In the genomic region with DNA sequence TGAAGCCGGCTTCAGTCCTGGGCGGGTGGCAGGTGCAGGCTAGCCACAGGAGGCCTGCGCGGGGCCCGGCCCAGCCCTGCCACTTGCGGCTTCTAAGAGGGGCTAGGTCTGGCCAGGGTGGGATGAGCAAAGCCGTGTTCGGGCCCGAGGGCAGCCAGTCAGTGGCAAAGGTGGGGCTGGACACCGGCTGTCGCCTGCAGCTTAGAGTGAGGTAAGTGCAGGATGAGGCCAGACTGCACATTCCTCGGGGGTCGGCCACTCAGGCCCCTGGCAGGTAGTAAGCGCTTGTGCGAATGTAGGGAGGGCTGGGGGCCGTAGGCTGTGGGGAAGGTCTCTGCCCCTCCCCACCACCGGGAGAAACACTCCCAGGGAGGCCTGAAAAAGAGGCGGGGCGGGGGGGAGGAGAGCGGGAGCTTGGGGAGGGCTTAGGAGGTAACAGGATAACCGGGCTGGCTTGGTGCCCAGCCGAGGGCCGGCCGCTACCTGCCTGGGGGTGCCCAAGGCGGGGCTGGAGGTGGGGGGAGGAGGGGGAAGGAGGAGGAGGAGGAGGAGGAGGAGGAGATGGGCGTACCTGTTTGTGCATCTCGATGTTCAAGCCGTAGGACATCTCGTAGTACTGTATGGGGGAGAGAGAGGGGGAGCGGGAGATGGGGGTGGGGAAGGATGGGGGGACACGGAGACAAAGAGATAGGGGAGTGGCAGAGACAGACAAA, we compare ENCODE assay signal across 11 cellular contexts. TPM values are rescaled to one million over a fixed set of nuclear protein-coding genes. Genes with fewer than 3 reads are reported as not detected.
DNase-seq lines count a peak whose midpoint lies in the region; ATAC-seq and TF ChIP-seq lines count a peak whose summit lies in the region.
"Had no signal": no experiment of that assay in that cellular context is flagged by ENCODE, and none has a peak within 500 bp of the region (broad histone marks: within the 10 kb centered on the region; RNA-seq: fewer than 3 reads in every experiment).

No MANE protein-coding gene starts in this region.

- peaks cover 31% of the 10 kb centered on the region for H3K36me3 Mint-ChIP-seq in CD4-positive, CD25-positive, alpha-beta regulatory T cell
- H3K36me3 Mint-ChIP-seq in MCF 10A (ENCODE audit: insufficient read depth, unreplicated experiment) = peaks cover 72% of the 10 kb centered on the region
- peaks cover 46% of the 10 kb centered on the region for H3K36me3 Mint-ChIP-seq in activated T-helper 1 cell treated with anti-CD3 and anti-CD28 coated beads, Interleukin-12 subunit alpha, Interleukin-12 subunit beta, Interleukin-2, Interleukin-4 antibody, amounts not matched to agents 30 ng/mL and 10 ng/mL and 1 ng/mL, durations not matched to agents 14 hours and 24 hours and 36 hours (ENCODE audit: low read depth)

- H3K4me1 Mint-ChIP-seq in CD4-positive, CD25-positive, alpha-beta regulatory T cell = peaks cover 0 to 73% (median 21%) of the 10 kb centered on the region in 4 donors
- peaks cover 39% of the 10 kb centered on the region for H3K4me1 Mint-ChIP-seq in MCF 10A (ENCODE audit: insufficient read depth, unreplicated experiment)
- H3K4me1 Mint-ChIP-seq in activated T-helper 1 cell treated with anti-CD3 and anti-CD28 coated beads, Interleukin-12 subunit alpha, Interleukin-12 subunit beta, Interleukin-2, Interleukin-4 antibody, amounts not matched to agents 30 ng/mL and 10 ng/mL and 1 ng/mL, durations not matched to agents 14 hours and 24 hours and 36 hours (ENCODE audit: low read depth) = peaks cover 23% of the 10 kb centered on the region

- H3K9me3 ChIP-seq in CD4-positive, CD25-positive, alpha-beta regulatory T cell (ENCODE audit: control insufficient read depth in 2 of 2, low read length in 2 of 2) = no peaks in the 10 kb centered on the region
- H3K9me3 ChIP-seq: right lobe of liver had no signal

- H3K9me3 Mint-ChIP-seq in CD4-positive, CD25-positive, alpha-beta regulatory T cell = no peaks in the 10 kb centered on the region
- no peaks in the 10 kb centered on the region for H3K9me3 Mint-ChIP-seq in MCF 10A (ENCODE audit: unreplicated experiment)
- H3K9me3 Mint-ChIP-seq in activated T-helper 1 cell treated with anti-CD3 and anti-CD28 coated beads, Interleukin-12 subunit alpha, Interleukin-12 subunit beta, Interleukin-2, Interleukin-4 antibody, amounts not matched to agents 30 ng/mL and 10 ng/mL and 1 ng/mL, durations not matched to agents 14 hours and 24 hours and 36 hours = no peaks in the 10 kb centered on the region

- BruUV-seq in MCF 10A (replicated peaks; lab: Mats Ljungman, UMichigan) = no TSS peak

- peak overlapping the region; percentile 33 for H3K27ac ChIP-seq in CD4-positive, CD25-positive, alpha-beta regulatory T cell (ENCODE audit: insufficient read depth, low read length, poor library complexity, severe bottlenecking)
- H3K27ac ChIP-seq: right lobe of liver had no signal

- CTCF ChIA-PET in MCF 10A (lab: Yijun Ruan, JAX) = interaction anchor here (0.5 kb wide), 1 partner anchor 127 kb away, joined by 4 read pairs; no protein-coding TSS in a partner anchor

- peaks cover 68% of the 10 kb centered on the region for H3K36me3 ChIP-seq in CD4-positive, CD25-positive, alpha-beta regulatory T cell (ENCODE audit: control insufficient read depth, insufficient read depth, low read length)

- intact Hi-C loops in MCF 10A (cut with micrococcal nuclease) = no loop called here
- intact Hi-C loops in activated T-helper 1 cell treated with anti-CD3 and anti-CD28 coated beads, Interleukin-12 subunit alpha, Interleukin-12 subunit beta, Interleukin-2, Interleukin-4 antibody, amounts not matched to agents 30 ng/mL and 10 ng/mL and 1 ng/mL, durations not matched to agents 14 hours and 24 hours and 36 hours (cut with micrococcal nuclease) = no loop called here

- H3K4me1 ChIP-seq in CD4-positive, CD25-positive, alpha-beta regulatory T cell (ENCODE audit: control insufficient read depth, insufficient read depth, low read length, poor library complexity, severe bottlenecking) = peaks cover 80% of the 10 kb centered on the region

- no peak for DNase-seq in CD4-positive, CD25-positive, alpha-beta regulatory T cell
- DNase-seq in NCI-H1694 treated with DMSO at 0.1 percent for 48 hours (lab: John Stamatoyannopoulos, UW) = peak; percentile 56
- peak; percentile 93 for DNase-seq in MCF 10A (ENCODE audit: unreplicated experiment)
- DNase-seq in mucosa of gallbladder (ENCODE audit: low spot score) = peak; percentile 87
- DNase-seq in EL = no peak
- no peak for DNase-seq in activated T-helper 1 cell treated with anti-CD3 and anti-CD28 coated beads, Interleukin-12 subunit alpha, Interleukin-12 subunit beta, Interleukin-2, Interleukin-4 antibody, amounts not matched to agents 30 ng/mL and 10 ng/mL and 1 ng/mL, durations not matched to agents 14 hours and 24 hours and 36 hours (ENCODE audit: low spot score)
- DNase-seq: activated effector memory CD4-positive, alpha-beta T cell treated with Interleukin-2 at 50 U/mL for 16 hours; SHP77 treated with DMSO at 0.1 percent for 48 hours had no signal

- POLR2A ChIA-PET in MCF 10A (lab: Yijun Ruan, JAX) = interaction anchor here (0.5 to 5.7 kb wide), 8 partner anchors 19 to 129 kb away, joined by 3 to 56 read pairs (median 6); partner anchors contain the start of gene TLE6

- H3K27ac Mint-ChIP-seq in CD4-positive, CD25-positive, alpha-beta regulatory T cell = peak overlapping the region in 1 of 3 donors; percentile 43
- peak overlapping the region; percentile 90 for H3K27ac Mint-ChIP-seq in MCF 10A (ENCODE audit: low read depth, unreplicated experiment)
- H3K27ac Mint-ChIP-seq in activated T-helper 1 cell treated with anti-CD3 and anti-CD28 coated beads, Interleukin-12 subunit alpha, Interleukin-12 subunit beta, Interleukin-2, Interleukin-4 antibody, amounts not matched to agents 30 ng/mL and 10 ng/mL and 1 ng/mL, durations not matched to agents 14 hours and 24 hours and 36 hours = no peak overlapping the region

- no peak for TF ChIP-seq CTCF in MCF 10A (IDR thresholded peaks at IDR 0.05; ENCODE audit: unreplicated experiment)

- H3K27me3 ChIP-seq in CD4-positive, CD25-positive, alpha-beta regulatory T cell (ENCODE audit: control insufficient read depth, insufficient read depth, low read length) = no peaks in the 10 kb centered on the region
- H3K27me3 ChIP-seq: right lobe of liver had no signal

- no peak overlapping the region for H3K4me3 ChIP-seq in CD4-positive, CD25-positive, alpha-beta regulatory T cell (ENCODE audit: low read depth, low read length)
- H3K4me3 ChIP-seq: right lobe of liver had no signal

- H3K4me3 Mint-ChIP-seq in CD4-positive, CD25-positive, alpha-beta regulatory T cell = peak overlapping the region in 1 of 4 donors; percentile 28
- H3K4me3 Mint-ChIP-seq in MCF 10A (ENCODE audit: unreplicated experiment) = peak overlapping the region; percentile 65
- H3K4me3 Mint-ChIP-seq in activated T-helper 1 cell treated with anti-CD3 and anti-CD28 coated beads, Interleukin-12 subunit alpha, Interleukin-12 subunit beta, Interleukin-2, Interleukin-4 antibody, amounts not matched to agents 30 ng/mL and 10 ng/mL and 1 ng/mL, durations not matched to agents 14 hours and 24 hours and 36 hours = no peak overlapping the region

- no peaks in the 10 kb centered on the region for H3K27me3 Mint-ChIP-seq in CD4-positive, CD25-positive, alpha-beta regulatory T cell
- H3K27me3 Mint-ChIP-seq in MCF 10A (ENCODE audit: insufficient read depth, unreplicated experiment) = no peaks in the 10 kb centered on the region
- H3K27me3 Mint-ChIP-seq in activated T-helper 1 cell treated with anti-CD3 and anti-CD28 coated beads, Interleukin-12 subunit alpha, Interleukin-12 subunit beta, Interleukin-2, Interleukin-4 antibody, amounts not matched to agents 30 ng/mL and 10 ng/mL and 1 ng/mL, durations not matched to agents 14 hours and 24 hours and 36 hours (ENCODE audit: insufficient read depth) = no peaks in the 10 kb centered on the region

- no peak for ATAC-seq in CD4-positive, CD25-positive, alpha-beta regulatory T cell (ENCODE audit: low read depth in 2 of 2)
- ATAC-seq in HG02981 (IDR thresholded peaks at IDR 0.05; ENCODE audit: unreplicated experiment) = no peak
- ATAC-seq in HG03175 (IDR thresholded peaks at IDR 0.05; ENCODE audit: unreplicated experiment) = no peak
- ATAC-seq: right lobe of liver had no signal

RNA-seq across cellular contexts. Expression of gene TLE5, which starts 6.4 kb away (rescaled TPM):
- 1,009 TPM for total RNA-seq in CD4-positive, CD25-positive, alpha-beta regulatory T cell
- 100 to 1,000 TPM; 608 to 773 (median 661) TPM for polyA plus RNA-seq in CD4-positive, CD25-positive, alpha-beta regulatory T cell
- 266 and 273 TPM in 2 replicates for total RNA-seq in MCF 10A (2022)
- 629 TPM for total RNA-seq in mucosa of gallbladder
- 378 and 399 TPM in 2 replicates for total RNA-seq in activated T-helper 1 cell treated with anti-CD3 and anti-CD28 coated beads, Interleukin-12 subunit alpha, Interleukin-12 subunit beta, Interleukin-2, Interleukin-4 antibody, amounts not matched to agents 30 ng/mL and 10 ng/mL and 1 ng/mL, durations not matched to agents 14 hours and 24 hours and 36 hours

RNA-seq across cellular contexts. Expression of gene TLE2, which starts 26.8 kb away (rescaled TPM):
- 9.3 TPM for total RNA-seq in CD4-positive, CD25-positive, alpha-beta regulatory T cell
- polyA plus RNA-seq in CD4-positive, CD25-positive, alpha-beta regulatory T cell = 1 to 10 TPM; 3.1 to 4.5 (median 3.9) TPM
- total RNA-seq in MCF 10A (2022) = 1.9 and 3.0 TPM in 2 replicates
- total RNA-seq in mucosa of gallbladder = 64.6 TPM
- total RNA-seq in activated T-helper 1 cell treated with anti-CD3 and anti-CD28 coated beads, Interleukin-12 subunit alpha, Interleukin-12 subunit beta, Interleukin-2, Interleukin-4 antibody, amounts not matched to agents 30 ng/mL and 10 ng/mL and 1 ng/mL, durations not matched to agents 14 hours and 24 hours and 36 hours = 0.78 and 1.1 TPM in 2 replicates

RNA-seq across cellular contexts. Expression of gene GNA11, which starts 38.3 kb away (rescaled TPM):
- 0.81 TPM for total RNA-seq in CD4-positive, CD25-positive, alpha-beta regulatory T cell
- under 1 TPM in 3 of 4 donors, not detected in 1; 0.21 to 0.44 (median 0.23) TPM for polyA plus RNA-seq in CD4-positive, CD25-positive, alpha-beta regulatory T cell
- total RNA-seq in MCF 10A (2022) = 40.9 and 48.1 TPM in 2 replicates
- total RNA-seq in mucosa of gallbladder = 93.2 TPM
- 4.1 and 5.7 TPM in 2 replicates for total RNA-seq in activated T-helper 1 cell treated with anti-CD3 and anti-CD28 coated beads, Interleukin-12 subunit alpha, Interleukin-12 subunit beta, Interleukin-2, Interleukin-4 antibody, amounts not matched to agents 30 ng/mL and 10 ng/mL and 1 ng/mL, durations not matched to agents 14 hours and 24 hours and 36 hours

Comparison
In these comparisons a context has a peak if more than half of its experiments do, and no peak if none do; other contexts are left out.
1. DNase-seq: peak in NCI-H1694 treated with DMSO at 0.1 percent for 48 hours (single experiment), MCF 10A (single experiment) and mucosa of gallbladder (single experiment); none in CD4-positive, CD25-positive, alpha-beta regulatory T cell (0 of 3), EL (single experiment) and activated T-helper 1 cell treated with anti-CD3 and anti-CD28 coated beads, Interleukin-12 subunit alpha, Interleukin-12 subunit beta, Interleukin-2, Interleukin-4 antibody, amounts not matched to agents 30 ng/mL and 10 ng/mL and 1 ng/mL, durations not matched to agents 14 hours and 24 hours and 36 hours (single experiment).